ENCODE assay signal across 8 cellular contexts in the genomic region with DNA sequence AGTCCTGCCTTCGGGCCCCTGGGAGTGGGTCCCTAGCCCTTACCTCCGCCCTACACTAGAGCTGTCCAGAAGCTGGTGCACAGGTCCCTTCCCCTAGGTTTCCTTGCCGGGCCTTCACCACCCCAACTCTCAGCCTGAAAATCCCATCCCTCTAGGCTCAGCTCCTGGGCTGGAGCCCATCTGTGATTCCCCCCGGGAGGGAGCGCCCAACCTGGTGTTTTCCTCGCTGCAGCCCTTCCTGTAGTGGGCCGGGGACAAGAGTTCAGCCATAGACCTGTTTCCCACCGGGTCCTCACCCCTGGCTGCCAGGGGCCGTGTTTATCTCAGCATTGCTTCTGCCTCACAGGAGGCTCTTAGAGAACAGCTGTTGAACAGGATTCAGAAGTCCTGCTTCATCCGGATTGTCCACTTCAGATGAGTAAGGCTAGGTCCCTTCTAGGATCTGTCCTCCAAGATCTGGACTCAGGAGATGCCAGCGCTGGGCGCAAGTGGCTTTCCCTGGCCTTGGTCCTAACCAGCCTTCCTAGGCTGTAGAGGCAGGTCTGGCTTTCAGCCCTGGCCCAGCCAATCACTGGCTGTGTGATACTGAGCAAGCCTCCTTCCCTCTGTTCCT. TPM values are rescaled to one million over a fixed set of nuclear protein-coding genes. Genes with fewer than 3 reads are reported as not detected.
DNase-seq lines count a peak whose midpoint lies in the region; ATAC-seq, FAIRE-seq and TF ChIP-seq lines count a peak whose summit lies in the region.

No MANE protein-coding gene starts in this region.

- TF ChIP-seq RAD21 in IMR-90 (IDR thresholded peaks at IDR 0.05; ENCODE audit: low read length): no peak

- peak overlapping the region; percentile 50 for H3K23ac ChIP-seq in IMR-90 (ENCODE audit: low read depth, low read length)

- H4K20me1 ChIP-seq in IMR-90 (ENCODE audit: insufficient read depth, low read length): peaks cover 41% of the 10 kb centered on the region

- FAIRE-seq in frontal cortex (lab: Jason Lieb, UNC): no peak

- peak overlapping the region; percentile 9 to 32; a peak in 2 of 4 replicates for H4K8ac ChIP-seq in IMR-90 (ENCODE audit: low read depth in 2 of 2, low read length in 2 of 2)

- peak overlapping the region; percentile 17; the same call in 1 of the 2 replicates for H4K91ac ChIP-seq in IMR-90 (ENCODE audit: insufficient read depth, low read depth, low read length)

- H3K9me1 ChIP-seq in IMR-90 (ENCODE audit: insufficient read depth, low read length): peaks cover 15% of the 10 kb centered on the region

- H2BK5ac ChIP-seq in IMR-90 (ENCODE audit: low read depth, low read length, poor library complexity, severe bottlenecking): no peak overlapping the region

- dilution Hi-C loops in IMR-90 (cut with HindIII; ENCODE audit: low sequenced_read_pairs, unreplicated experiment): no loop called here

- DNase-seq in AG09309 (ENCODE audit: low read depth) (no peak), IMR-90 (peak; percentile 38), frontal cortex (ENCODE audit: low spot score in 2 of 2) (no peak), SW 1271 (lab: John Stamatoyannopoulos, UW) (no peak)

- H3K9me3 ChIP-seq in IMR-90 (ENCODE audit: control insufficient read depth, insufficient read depth, low read length) (no peaks in the 10 kb centered on the region), muscle layer of colon (ENCODE audit: low read length) (no peaks in the 10 kb centered on the region)

- CTCF ChIA-PET in IMR-90 (lab: Yijun Ruan, JAX): interaction anchor here (1.2 kb wide), 1 partner anchor 105 kb away, joined by 3 read pairs; no protein-coding TSS in a partner anchor

- POLR2A ChIA-PET in IMR-90 (lab: Charles Lee; ENCODE audit: unreplicated experiment): no interaction called here

- H3K14ac ChIP-seq in IMR-90 (replicated peaks; ENCODE audit: low read depth, low read length): peak overlapping the region; percentile 54

- peak overlapping the region; percentile 93 for H3K4me2 ChIP-seq in IMR-90 (ENCODE audit: low read depth, low read length)

- H3K36me3 ChIP-seq in IMR-90 (ENCODE audit: control insufficient read depth, insufficient read depth, low read length): peaks cover 7% of the 10 kb centered on the region; the same call in 1 of the 2 replicates
- H3K36me3 ChIP-seq in muscle layer of colon (ENCODE audit: insufficient read depth, low read length): no peaks in the 10 kb centered on the region

- H3K27ac Mint-ChIP-seq in dendritic cell treated with granulocyte-macrophage colony-stimulating factor and Interleukin-4, amounts not matched to agents 40 ng/mL and 50 ng/mL, for 4 days: peak overlapping the region; percentile 93

- no peak overlapping the region for H2BK15ac ChIP-seq in IMR-90 (ENCODE audit: low read depth, low read length)

- H3K18ac ChIP-seq in IMR-90 (ENCODE audit: low read depth, low read length): peak overlapping the region; percentile 43; the same call in 1 of the 2 replicates

- H3K4me3 Mint-ChIP-seq in dendritic cell treated with granulocyte-macrophage colony-stimulating factor and Interleukin-4, amounts not matched to agents 40 ng/mL and 50 ng/mL, for 4 days: peak overlapping the region; percentile 98

- H3K27me3 Mint-ChIP-seq in dendritic cell treated with granulocyte-macrophage colony-stimulating factor and Interleukin-4, amounts not matched to agents 40 ng/mL and 50 ng/mL, for 4 days: peaks cover 3% of the 10 kb centered on the region

- 22% methylated on average over 3 of the region's 12 CpGs; no CpG with 5 or more reads in 1 of the 2 experiments for WGBS in IMR-90 (ENCODE audit: extremely low coverage in 2 of 2, insufficient read length in 1 of 2), 2 experiments

- BruUV-seq in IMR-90 (replicated peaks; lab: Mats Ljungman, UMichigan): no TSS peak

- H3K9ac ChIP-seq in IMR-90 (ENCODE audit: low read depth, low read length): peak overlapping the region; percentile 80
- peak overlapping the region; percentile 95 for H3K9ac ChIP-seq in muscle layer of colon (ENCODE audit: low read length)

- TF ChIP-seq POLR2A in IMR-90 (IDR thresholded peaks at IDR 0.05; ENCODE audit: low read depth, low read length): no peak

- H2BK120ac ChIP-seq in IMR-90 (ENCODE audit: low read depth, low read length): peak overlapping the region; percentile 17

- H3K4me1 ChIP-seq in IMR-90 (ENCODE audit: control insufficient read depth, insufficient read depth, low read length) (peaks cover 17% of the 10 kb centered on the region), muscle layer of colon (ENCODE audit: insufficient read depth, low read length) (peaks cover 61% of the 10 kb centered on the region)

- in situ Hi-C loops in IMR-90 (cut with MboI; ENCODE audit: low sequenced_read_pairs): no loop called here

- peaks cover 64% of the 10 kb centered on the region for H3K4me1 Mint-ChIP-seq in dendritic cell treated with granulocyte-macrophage colony-stimulating factor and Interleukin-4, amounts not matched to agents 40 ng/mL and 50 ng/mL, for 4 days (ENCODE audit: low read depth)

- H2BK20ac ChIP-seq in IMR-90 (ENCODE audit: low read depth, low read length): 0 out of 2 replicates have a peak overlapping the region, but pooled peaks have one; percentile 62

- peak overlapping the region; percentile 59 for H2AK9ac ChIP-seq in IMR-90 (replicated peaks; ENCODE audit: low read depth, low read length, poor library complexity)

- ATAC-seq in IMR-90 (ENCODE audit: low read depth): peak; percentile 2
- no peak for ATAC-seq in GM18867 (IDR thresholded peaks at IDR 0.05; ENCODE audit: unreplicated experiment)
- ATAC-seq in HG02759 (IDR thresholded peaks at IDR 0.05; ENCODE audit: unreplicated experiment): no peak

- no peak for TF ChIP-seq CTCF in AG09309 (IDR thresholded peaks at IDR 0.05; ENCODE audit: control insufficient read depth, insufficient read depth, low read depth, low read length, missing control alignments)
- TF ChIP-seq CTCF in IMR-90 (conservative IDR thresholded peaks at IDR 0.05; ENCODE audit: low read depth, low read length): no peak

- intact Hi-C loops in IMR-90 (cut with micrococcal nuclease): loop anchor here (2.0 kb wide), 2 partner anchors 25 to 53 kb away; partner anchors contain the start of gene CLTA
- intact Hi-C loops in dendritic cell treated with granulocyte-macrophage colony-stimulating factor and Interleukin-4, amounts not matched to agents 40 ng/mL and 50 ng/mL, for 4 days (cut with micrococcal nuclease): loop anchor here (2.0 to 5.0 kb wide), 3 partner anchors 17 to 35 kb away; no protein-coding TSS in a partner anchor

- peaks cover 40 to 56% of the 10 kb centered on the region in 2 experiments for H3K79me1 ChIP-seq in IMR-90 (ENCODE audit: low read depth in 1 of 2, low read length in 2 of 2)

- H3K27me3 ChIP-seq in IMR-90 (ENCODE audit: control insufficient read depth, insufficient read depth, low read length) (no peaks in the 10 kb centered on the region), muscle layer of colon (ENCODE audit: control insufficient read depth in 1 of 2, insufficient read depth in 2 of 2, low read length in 2 of 2) (peaks cover 0 to 4% of the 10 kb centered on the region in 2 donors)

- H2AK5ac ChIP-seq in IMR-90 (ENCODE audit: low read depth, low read length): peak overlapping the region; percentile 63; the same call in 1 of the 2 replicates

- H3K27ac ChIP-seq in IMR-90 (ENCODE audit: insufficient read depth, low read length): peak overlapping the region; percentile 65
- peak overlapping the region; percentile 84 for H3K27ac ChIP-seq in muscle layer of colon (ENCODE audit: low read depth, low read length)

- H3K56ac ChIP-seq in IMR-90 (ENCODE audit: extremely low read depth, insufficient read depth, low read length): no peak overlapping the region

- H4K5ac ChIP-seq in IMR-90 (ENCODE audit: low read depth, low read length): peak overlapping the region; percentile 23

- H2AFZ ChIP-seq in IMR-90 (replicated peaks; ENCODE audit: low read length, poor library complexity): peak overlapping the region; percentile 95

- H3K36me3 Mint-ChIP-seq in dendritic cell treated with granulocyte-macrophage colony-stimulating factor and Interleukin-4, amounts not matched to agents 40 ng/mL and 50 ng/mL, for 4 days (ENCODE audit: low read depth): peaks cover 21% of the 10 kb centered on the region

- H3K4me3 ChIP-seq in AG09309 (ENCODE audit: control insufficient read depth, low read depth, low read length) (peak overlapping the region; percentile 48), IMR-90 (ENCODE audit: insufficient read depth, low read depth, low read length) (peak overlapping the region; percentile 78), muscle layer of colon (ENCODE audit: low read depth in 1 of 2, low read length in 2 of 2) (peak overlapping the region; percentile 89 to 98)

- H3K4ac ChIP-seq in IMR-90 (ENCODE audit: low read depth, low read length): peak overlapping the region; percentile 47

- H3K9me3 Mint-ChIP-seq in dendritic cell treated with granulocyte-macrophage colony-stimulating factor and Interleukin-4, amounts not matched to agents 40 ng/mL and 50 ng/mL, for 4 days: no peaks in the 10 kb centered on the region

TF ChIP-seq in IMR-90, 13 proteins besides CTCF, POLR2A, EP300 and RAD21 (continues in another document):
- TF ChIP-seq USF2 (IDR thresholded peaks at IDR 0.05; ENCODE audit: low read depth, low read length): no peak

RNA-seq across cellular contexts. Expression of gene GLIPR2, which starts 1.0 kb away (rescaled TPM):
- total RNA-seq in IMR-90 (2012; rRNA removed) (35.8 and 37.8 TPM in 2 replicates), frontal cortex (8.6 TPM)
- polyA plus RNA-seq in IMR-90 (2012; rRNA removed): 42.7 and 43.3 TPM in 2 replicates
- polyA plus RNA-seq in IMR-90 (2012; cell fraction: cytosol; rRNA removed): 34.1 and 37.4 TPM in 2 replicates
- 14.4 and 29.4 TPM in 2 replicates for polyA plus RNA-seq in IMR-90 (2012; cell fraction: nucleus; rRNA removed; ENCODE audit: low replicate concordance)

RNA-seq across cellular contexts. Expression of gene CCIN, which starts 31.7 kb away (rescaled TPM):
- total RNA-seq in IMR-90 (2012; rRNA removed): 1.1 TPM in 2 replicates
- polyA plus RNA-seq in IMR-90 (2012; rRNA removed): 0.73 and 0.80 TPM in 2 replicates
- polyA plus RNA-seq in IMR-90 (2012; cell fraction: cytosol; rRNA removed): 0.32 and 0.48 TPM in 2 replicates
- 0.58 and 0.65 TPM in 2 replicates for polyA plus RNA-seq in IMR-90 (2012; cell fraction: nucleus; rRNA removed; ENCODE audit: low replicate concordance)
- not detected for total RNA-seq in frontal cortex

RNA-seq across cellular contexts. Expression of gene CLTA, which starts 53.2 kb away (rescaled TPM):
- total RNA-seq in IMR-90 (2012; rRNA removed) (133 and 208 TPM in 2 replicates), frontal cortex (152 TPM)
- polyA plus RNA-seq in IMR-90 (2012; rRNA removed): 246 and 280 TPM in 2 replicates
- polyA plus RNA-seq in IMR-90 (2012; cell fraction: cytosol; rRNA removed): 218 and 493 TPM in 2 replicates
- 63.6 and 110 TPM in 2 replicates for polyA plus RNA-seq in IMR-90 (2012; cell fraction: nucleus; rRNA removed; ENCODE audit: low replicate concordance)
